1 cellular context compared by ENCODE assay signal in the genomic region with DNA sequence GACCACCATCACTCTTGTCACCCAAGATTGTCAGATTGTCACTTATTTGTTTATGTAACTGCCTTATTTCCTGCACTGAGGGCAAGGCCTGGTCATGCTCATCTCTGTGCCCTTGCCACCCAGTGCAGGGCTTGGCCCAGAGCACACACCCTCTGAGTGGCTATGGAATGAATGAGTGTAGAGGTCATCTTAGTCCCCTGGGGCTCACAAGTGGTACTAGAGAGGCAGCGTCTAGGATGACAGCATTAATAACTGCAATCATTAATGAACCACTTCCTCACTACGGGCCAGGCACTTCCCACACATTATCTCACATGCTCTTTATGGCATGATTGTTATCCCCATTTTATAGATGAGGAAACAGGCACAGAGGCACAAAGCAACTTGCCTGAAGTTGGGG.
TF ChIP-seq lines count a peak whose summit lies in the region.

No MANE protein-coding gene starts in this region.

TF ChIP-seq in HCT116, 20 proteins besides CTCF, POLR2A, EP300 and RAD21 (continued from another document):
- no peak for TF ChIP-seq SIN3A (IDR thresholded peaks at IDR 0.05; ENCODE audit: low read depth)
- no peak for TF ChIP-seq FOSL1 (IDR thresholded peaks at IDR 0.05; ENCODE audit: low read depth)
- no peak for TF ChIP-seq TCF7L2 (IDR thresholded peaks at IDR 0.05; ENCODE audit: borderline replicate concordance, extremely low read depth, insufficient read depth, insufficient read length)
- TF ChIP-seq, protein P1, sequence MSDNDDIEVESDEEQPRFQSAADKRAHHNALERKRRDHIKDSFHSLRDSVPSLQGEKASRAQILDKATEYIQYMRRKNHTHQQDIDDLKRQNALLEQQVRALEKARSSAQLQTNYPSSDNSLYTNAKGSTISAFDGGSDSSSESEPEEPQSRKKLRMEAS (IDR thresholded peaks at IDR 0.05), result no peak
- no peak for TF ChIP-seq EZH2 (IDR thresholded peaks at IDR 0.05)
- no peak for TF ChIP-seq SRF (IDR thresholded peaks at IDR 0.05; ENCODE audit: low read depth)
- TF ChIP-seq POLR2AphosphoS5 (IDR thresholded peaks at IDR 0.05; ENCODE audit: low read depth, low read length), result no peak
- no peak for TF ChIP-seq EGR1 (IDR thresholded peaks at IDR 0.05; ENCODE audit: low read depth)
- no peak for TF ChIP-seq YY1 (IDR thresholded peaks at IDR 0.05; ENCODE audit: extremely low read depth, insufficient replicate concordance, low read depth, low read length)
